Comparison of ENCODE assay signal across 15 cellular contexts in genomic region chr1:72690871-72691270, GRCh38.
DNase-seq lines count a peak whose midpoint lies in the region; TF ChIP-seq lines count a peak whose summit lies in the region.
"Had no signal": no experiment of that assay in that cellular context is flagged by ENCODE, and none has a peak within 500 bp of the region (broad histone marks: within the 10 kb centered on the region; RNA-seq: fewer than 3 reads in every experiment).

No MANE protein-coding gene starts in this region.

- TF ChIP-seq CTCF in fibroblast of mammary gland (conservative IDR thresholded peaks at IDR 0.05; ENCODE audit: control insufficient read depth, insufficient read depth, low read depth, low read length) (no peak), brain microvascular endothelial cell (IDR thresholded peaks at IDR 0.05; ENCODE audit: low read depth, low read length, missing control alignments) (no peak)

- H3K9me3 ChIP-seq in HAP-1: peaks cover 3% of the 10 kb centered on the region; the same call in 1 of the 2 replicates

- H3K27me3 ChIP-seq in brain microvascular endothelial cell (replicated peaks) (no peaks in the 10 kb centered on the region), HAP-1 (ENCODE audit: low read depth) (no peaks in the 10 kb centered on the region)
- H3K27me3 ChIP-seq: BLaER1 had no signal

- peak; percentile 40 for DNase-seq in DMS53 (lab: John Stamatoyannopoulos, UW)
- no peak for DNase-seq in DMS53 treated with DMSO at 0.1 percent for 48 hours (lab: John Stamatoyannopoulos, UW; ENCODE audit: unreplicated experiment)
- DNase-seq in LHCN-M2 (ENCODE audit: low read depth): peak; percentile 13
- DNase-seq in fibroblast of mammary gland (ENCODE audit: low read depth): peak; percentile 15
- no peak for DNase-seq in NK-92 (lab: John Stamatoyannopoulos, UW; ENCODE audit: unreplicated experiment)
- no peak for DNase-seq in brain microvascular endothelial cell
- no peak for DNase-seq in HAP-1 (ENCODE audit: low spot score in 2 of 2)
- DNase-seq: CD4-positive, alpha-beta memory T cell; DMS153; DND-41; EL; GM23248; KG1 had no signal

- in situ Hi-C loops in brain microvascular endothelial cell (cut with HindIII; ENCODE audit: low pct_ligation_motif_present, low sequenced_read_pairs): no loop called here
- in situ Hi-C loops in HAP-1 (cut with MboI; ENCODE audit: low sequenced_read_pairs): no loop called here

- H3K4me1 ChIP-seq in HAP-1: no peaks in the 10 kb centered on the region
- H3K4me1 ChIP-seq: BLaER1 had no signal

- no peak overlapping the region for H3K27ac ChIP-seq in brain microvascular endothelial cell
- H3K27ac ChIP-seq: 22Rv1, BLaER1, GM23248 had no signal

- H3K36me3 ChIP-seq in brain microvascular endothelial cell (replicated peaks) (no peaks in the 10 kb centered on the region), HAP-1 (replicated peaks) (no peaks in the 10 kb centered on the region)
- H3K36me3 ChIP-seq: BLaER1 had no signal

- H3K4me3 ChIP-seq in fibroblast of mammary gland (ENCODE audit: control insufficient read depth, low read depth, low read length) (no peak overlapping the region), brain microvascular endothelial cell (ENCODE audit: low read depth, low read length) (no peak overlapping the region), HAP-1 (no peak overlapping the region)
- H3K4me3 ChIP-seq: BLaER1, GM23248 had no signal

Comparison
In these comparisons a context has a peak if more than half of its experiments do, and no peak if none do; other contexts are left out.
1. DNase-seq: peak in DMS53 (single experiment), LHCN-M2 (single experiment) and fibroblast of mammary gland (single experiment); none in DMS53 treated with DMSO at 0.1 percent for 48 hours (single experiment), NK-92 (single experiment), brain microvascular endothelial cell (single experiment) and HAP-1 (0 of 2).